Comparison of ENCODE assay signal across 1 cellular context in genomic region chr7:43954524-43955228, GRCh38.
TF ChIP-seq lines count a peak whose summit lies in the region.

No MANE protein-coding gene starts in this region.

TF ChIP-seq in IMR-90, 13 proteins besides CTCF, POLR2A, EP300 and RAD21 (continued from another document):
- TF ChIP-seq, protein P1, sequence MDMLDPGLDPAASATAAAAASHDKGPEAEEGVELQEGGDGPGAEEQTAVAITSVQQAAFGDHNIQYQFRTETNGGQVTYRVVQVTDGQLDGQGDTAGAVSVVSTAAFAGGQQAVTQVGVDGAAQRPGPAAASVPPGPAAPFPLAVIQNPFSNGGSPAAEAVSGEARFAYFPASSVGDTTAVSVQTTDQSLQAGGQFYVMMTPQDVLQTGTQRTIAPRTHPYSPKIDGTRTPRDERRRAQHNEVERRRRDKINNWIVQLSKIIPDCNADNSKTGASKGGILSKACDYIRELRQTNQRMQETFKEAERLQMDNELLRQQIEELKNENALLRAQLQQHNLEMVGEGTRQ (IDR thresholded peaks at IDR 0.05; ENCODE audit: low read depth, low read length): peak; percentile 16; the same call in 1 of the 2 replicates
TF ChIP-seq in IMR-90: peak in this region for 2.
